8 cellular contexts compared by ENCODE assay signal in the genomic region with DNA sequence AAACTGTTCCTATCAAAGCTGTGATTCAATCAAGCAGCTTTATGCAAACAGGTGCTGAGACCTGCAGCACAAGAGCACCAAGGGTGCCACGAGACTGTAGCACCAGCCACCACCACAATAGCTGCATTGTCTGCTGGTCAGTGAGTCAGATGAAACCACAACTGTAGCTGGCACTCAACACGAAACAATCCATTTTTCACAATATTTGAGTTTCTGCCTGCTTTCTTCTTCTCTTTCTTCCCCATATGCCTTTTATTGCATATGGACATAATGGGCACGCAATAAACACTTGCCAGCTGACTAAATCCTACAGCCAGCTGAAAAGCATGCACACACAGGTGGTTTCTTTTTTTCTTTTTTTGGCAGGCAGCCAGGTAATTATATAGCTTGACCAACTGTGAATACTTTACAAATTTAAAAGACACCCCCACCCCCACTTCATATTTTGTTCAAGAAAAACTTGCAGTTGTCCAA. TPM values are rescaled to one million over a fixed set of nuclear protein-coding genes. Genes with fewer than 3 reads are reported as not detected.
DNase-seq lines count a peak whose midpoint lies in the region; ATAC-seq, FAIRE-seq and TF ChIP-seq lines count a peak whose summit lies in the region.

No MANE protein-coding gene starts in this region.

- CTCF ChIA-PET in A673 (lab: Charles Lee) = no interaction called here

- peak; percentile 80 for ATAC-seq in HG02759 (IDR thresholded peaks at IDR 0.05; ENCODE audit: unreplicated experiment)

- POLR2A ChIA-PET in A673 (lab: Charles Lee; ENCODE audit: low non-redundant PET) = no interaction called here

- H3K9me3 ChIP-seq in small intestine (ENCODE audit: control insufficient read depth, low read depth) (no peaks in the 10 kb centered on the region), Karpas-422 (ENCODE audit: low read length) (no peaks in the 10 kb centered on the region), A673 (ENCODE audit: low read depth, low read length, poor library complexity, severe bottlenecking) (no peaks in the 10 kb centered on the region)

- WGBS in small intestine, 3 donors = 8 to 53% (median 29%) methylated on average over 3 of the region's 3 CpGs

- H3K79me2 ChIP-seq in Karpas-422 (ENCODE audit: low read length) = no peaks in the 10 kb centered on the region

- DNase-seq in Caki2 (ENCODE audit: low read depth) (peak; percentile 81), NCI-H510A treated with DMSO at 0.1 percent for 48 hours (lab: John Stamatoyannopoulos, UW) (peak; percentile 59), dermis blood vessel endothelial cell (peak; percentile 51), small intestine (peak; percentile 19), Karpas-422 (no peak), A673 (ENCODE audit: low spot score) (no peak)
- DNase-seq in activated CD4-positive, alpha-beta T cell treated with anti-CD3 and anti-CD28 coated beads, Interleukin-2, amount 50 U/mL, for 1 hour = no peak

- no peak overlapping the region for H3K9ac ChIP-seq in Karpas-422 (ENCODE audit: low read length)

- in situ Hi-C loops in Caki2 (cut with HindIII; ENCODE audit: low pct_unique_long_range_greater_than_20kb, low sequenced_read_pairs) = no loop called here

- H3K4me1 ChIP-seq in small intestine (ENCODE audit: control insufficient read depth in 2 of 2, insufficient read depth in 1 of 2, low read depth in 1 of 2, low read length in 1 of 2) (peaks cover 0 to 10% of the 10 kb centered on the region in 2 donors), Karpas-422 (ENCODE audit: low read length) (peaks cover 24% of the 10 kb centered on the region), A673 (ENCODE audit: insufficient read depth, low read length, poor library complexity, severe bottlenecking) (no peaks in the 10 kb centered on the region)

- no peaks in the 10 kb centered on the region for H4K20me1 ChIP-seq in Karpas-422 (ENCODE audit: insufficient read depth, low read depth, low read length)

- H3K4me3 ChIP-seq in small intestine (ENCODE audit: low read depth in 1 of 2, low read length in 2 of 2) (no peak overlapping the region), Karpas-422 (ENCODE audit: low read length) (no peak overlapping the region), A673 (ENCODE audit: low read depth, low read length, poor library complexity, severe bottlenecking) (no peak overlapping the region)

- H3K27me3 ChIP-seq in small intestine (ENCODE audit: control insufficient read depth in 2 of 2, insufficient read depth in 2 of 2, low read length in 2 of 2) = no peaks in the 10 kb centered on the region
- no peaks in the 10 kb centered on the region for H3K27me3 ChIP-seq in Karpas-422 (ENCODE audit: low read length)
- no peaks in the 10 kb centered on the region for H3K27me3 ChIP-seq in A673 (replicated peaks; ENCODE audit: insufficient read depth, low read depth, low read length, poor library complexity)

- intact Hi-C loops in A673 (cut with micrococcal nuclease; ENCODE audit: unreplicated experiment) = no loop called here

- H2AFZ ChIP-seq in Karpas-422 (ENCODE audit: low read length) = no peak overlapping the region

- FAIRE-seq in small intestine (lab: Jason Lieb, UNC) = no peak

- no peak overlapping the region for H3K4me2 ChIP-seq in Karpas-422 (ENCODE audit: low read depth, low read length, poor library complexity, severe bottlenecking)

- H3K27ac ChIP-seq in small intestine (ENCODE audit: low read depth in 1 of 2, low read length in 1 of 2) (no peak overlapping the region), Karpas-422 (ENCODE audit: low read length) (no peak overlapping the region), A673 (ENCODE audit: low read depth, low read length, poor library complexity, severe bottlenecking) (no peak overlapping the region)

- no peaks in the 10 kb centered on the region for H3K9me2 ChIP-seq in Karpas-422 (replicated peaks; ENCODE audit: insufficient read depth, low read length)

- H3K36me3 ChIP-seq in small intestine (ENCODE audit: control insufficient read depth in 2 of 2, insufficient read depth in 2 of 2, low read length in 2 of 2) = no peaks in the 10 kb centered on the region
- H3K36me3 ChIP-seq in Karpas-422 (ENCODE audit: insufficient read depth, low read length) = no peaks in the 10 kb centered on the region
- H3K36me3 ChIP-seq in A673 (ENCODE audit: insufficient read depth, low read length, poor library complexity, severe bottlenecking) = no peaks in the 10 kb centered on the region

- BruUV-seq in A673 (replicated peaks; lab: Mats Ljungman, UMichigan) = no TSS peak

- no peak for TF ChIP-seq CTCF in A673 (conservative IDR thresholded peaks at IDR 0.05; ENCODE audit: low read depth, low read length)

RNA-seq across cellular contexts. Expression of a gene that starts 16.6 kb away (rescaled TPM):
- 5.8 and 11.8 TPM in 2 replicates for total RNA-seq in Caki2 (2014; rRNA removed; shearing (Covaris generic); ENCODE audit: low replicate concordance)
- total RNA-seq in dermis blood vessel endothelial cell (34.9 and 43.1 TPM in 2 replicates), A673 (2021) (0.42 TPM in 1 of 2 replicates, not detected in the other)
- polyA plus RNA-seq in small intestine = 1 to 10 TPM in 2 of 3 donors, under 1 TPM in 1; 0.39 to 1.6 (median 1.1) TPM
- total RNA-seq in Karpas-422 (2014; rRNA removed; shearing (Covaris generic); ENCODE audit: low replicate concordance) = 0.14 and 0.34 TPM in 2 replicates

Comparison
In these comparisons a context has a peak if more than half of its experiments do, and no peak if none do; other contexts are left out.
1. DNase-seq: peak in Caki2 (single experiment), NCI-H510A treated with DMSO at 0.1 percent for 48 hours (single experiment), dermis blood vessel endothelial cell (single experiment) and small intestine (single experiment); none in Karpas-422 (single experiment), A673 (single experiment) and activated CD4-positive, alpha-beta T cell treated with anti-CD3 and anti-CD28 coated beads, Interleukin-2, amount 50 U/mL, for 1 hour (single experiment).